In the genomic region with DNA sequence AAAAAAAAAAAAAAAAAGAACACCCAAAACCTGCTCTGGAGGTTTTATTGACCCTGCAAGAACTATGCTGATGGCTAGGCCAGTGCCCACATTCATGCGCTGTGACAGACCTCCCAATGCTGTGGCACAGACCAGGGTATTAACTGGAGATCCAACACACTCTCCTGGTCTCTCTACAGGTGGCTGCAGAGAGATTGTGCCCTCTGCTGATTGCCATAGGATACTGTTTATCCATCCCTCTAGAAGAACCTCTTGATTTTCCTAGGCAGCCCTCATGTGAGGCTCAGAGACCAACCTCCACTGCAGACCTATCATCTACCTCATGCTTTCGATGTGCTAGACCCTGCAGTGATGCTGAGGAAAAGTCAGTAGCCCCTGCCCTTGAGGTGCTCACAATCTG, we compare ENCODE assay signal across 1 cellular context.
TF ChIP-seq lines count a peak whose summit lies in the region.

No MANE protein-coding gene starts in this region.

TF ChIP-seq in H1, 55 proteins besides CTCF, POLR2A, EP300 and RAD21 (continued from another document):
- TF ChIP-seq, protein P1, sequence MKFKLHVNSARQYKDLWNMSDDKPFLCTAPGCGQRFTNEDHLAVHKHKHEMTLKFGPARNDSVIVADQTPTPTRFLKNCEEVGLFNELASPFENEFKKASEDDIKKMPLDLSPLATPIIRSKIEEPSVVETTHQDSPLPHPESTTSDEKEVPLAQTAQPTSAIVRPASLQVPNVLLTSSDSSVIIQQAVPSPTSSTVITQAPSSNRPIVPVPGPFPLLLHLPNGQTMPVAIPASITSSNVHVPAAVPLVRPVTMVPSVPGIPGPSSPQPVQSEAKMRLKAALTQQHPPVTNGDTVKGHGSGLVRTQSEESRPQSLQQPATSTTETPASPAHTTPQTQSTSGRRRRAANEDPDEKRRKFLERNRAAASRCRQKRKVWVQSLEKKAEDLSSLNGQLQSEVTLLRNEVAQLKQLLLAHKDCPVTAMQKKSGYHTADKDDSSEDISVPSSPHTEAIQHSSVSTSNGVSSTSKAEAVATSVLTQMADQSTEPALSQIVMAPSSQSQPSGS (IDR thresholded peaks at IDR 0.05; ENCODE audit: low read length) = no peak
- TF ChIP-seq SP4 (IDR thresholded peaks at IDR 0.05; ENCODE audit: low read length) (no peak), SP1 (IDR thresholded peaks at IDR 0.05; ENCODE audit: low read depth, low read length) (no peak), GABPA (IDR thresholded peaks at IDR 0.05; ENCODE audit: borderline replicate concordance, insufficient read depth, low read length) (no peak), BRCA1 (IDR thresholded peaks at IDR 0.05; ENCODE audit: low read depth, low read length) (no peak)
- TF ChIP-seq, protein P2, sequence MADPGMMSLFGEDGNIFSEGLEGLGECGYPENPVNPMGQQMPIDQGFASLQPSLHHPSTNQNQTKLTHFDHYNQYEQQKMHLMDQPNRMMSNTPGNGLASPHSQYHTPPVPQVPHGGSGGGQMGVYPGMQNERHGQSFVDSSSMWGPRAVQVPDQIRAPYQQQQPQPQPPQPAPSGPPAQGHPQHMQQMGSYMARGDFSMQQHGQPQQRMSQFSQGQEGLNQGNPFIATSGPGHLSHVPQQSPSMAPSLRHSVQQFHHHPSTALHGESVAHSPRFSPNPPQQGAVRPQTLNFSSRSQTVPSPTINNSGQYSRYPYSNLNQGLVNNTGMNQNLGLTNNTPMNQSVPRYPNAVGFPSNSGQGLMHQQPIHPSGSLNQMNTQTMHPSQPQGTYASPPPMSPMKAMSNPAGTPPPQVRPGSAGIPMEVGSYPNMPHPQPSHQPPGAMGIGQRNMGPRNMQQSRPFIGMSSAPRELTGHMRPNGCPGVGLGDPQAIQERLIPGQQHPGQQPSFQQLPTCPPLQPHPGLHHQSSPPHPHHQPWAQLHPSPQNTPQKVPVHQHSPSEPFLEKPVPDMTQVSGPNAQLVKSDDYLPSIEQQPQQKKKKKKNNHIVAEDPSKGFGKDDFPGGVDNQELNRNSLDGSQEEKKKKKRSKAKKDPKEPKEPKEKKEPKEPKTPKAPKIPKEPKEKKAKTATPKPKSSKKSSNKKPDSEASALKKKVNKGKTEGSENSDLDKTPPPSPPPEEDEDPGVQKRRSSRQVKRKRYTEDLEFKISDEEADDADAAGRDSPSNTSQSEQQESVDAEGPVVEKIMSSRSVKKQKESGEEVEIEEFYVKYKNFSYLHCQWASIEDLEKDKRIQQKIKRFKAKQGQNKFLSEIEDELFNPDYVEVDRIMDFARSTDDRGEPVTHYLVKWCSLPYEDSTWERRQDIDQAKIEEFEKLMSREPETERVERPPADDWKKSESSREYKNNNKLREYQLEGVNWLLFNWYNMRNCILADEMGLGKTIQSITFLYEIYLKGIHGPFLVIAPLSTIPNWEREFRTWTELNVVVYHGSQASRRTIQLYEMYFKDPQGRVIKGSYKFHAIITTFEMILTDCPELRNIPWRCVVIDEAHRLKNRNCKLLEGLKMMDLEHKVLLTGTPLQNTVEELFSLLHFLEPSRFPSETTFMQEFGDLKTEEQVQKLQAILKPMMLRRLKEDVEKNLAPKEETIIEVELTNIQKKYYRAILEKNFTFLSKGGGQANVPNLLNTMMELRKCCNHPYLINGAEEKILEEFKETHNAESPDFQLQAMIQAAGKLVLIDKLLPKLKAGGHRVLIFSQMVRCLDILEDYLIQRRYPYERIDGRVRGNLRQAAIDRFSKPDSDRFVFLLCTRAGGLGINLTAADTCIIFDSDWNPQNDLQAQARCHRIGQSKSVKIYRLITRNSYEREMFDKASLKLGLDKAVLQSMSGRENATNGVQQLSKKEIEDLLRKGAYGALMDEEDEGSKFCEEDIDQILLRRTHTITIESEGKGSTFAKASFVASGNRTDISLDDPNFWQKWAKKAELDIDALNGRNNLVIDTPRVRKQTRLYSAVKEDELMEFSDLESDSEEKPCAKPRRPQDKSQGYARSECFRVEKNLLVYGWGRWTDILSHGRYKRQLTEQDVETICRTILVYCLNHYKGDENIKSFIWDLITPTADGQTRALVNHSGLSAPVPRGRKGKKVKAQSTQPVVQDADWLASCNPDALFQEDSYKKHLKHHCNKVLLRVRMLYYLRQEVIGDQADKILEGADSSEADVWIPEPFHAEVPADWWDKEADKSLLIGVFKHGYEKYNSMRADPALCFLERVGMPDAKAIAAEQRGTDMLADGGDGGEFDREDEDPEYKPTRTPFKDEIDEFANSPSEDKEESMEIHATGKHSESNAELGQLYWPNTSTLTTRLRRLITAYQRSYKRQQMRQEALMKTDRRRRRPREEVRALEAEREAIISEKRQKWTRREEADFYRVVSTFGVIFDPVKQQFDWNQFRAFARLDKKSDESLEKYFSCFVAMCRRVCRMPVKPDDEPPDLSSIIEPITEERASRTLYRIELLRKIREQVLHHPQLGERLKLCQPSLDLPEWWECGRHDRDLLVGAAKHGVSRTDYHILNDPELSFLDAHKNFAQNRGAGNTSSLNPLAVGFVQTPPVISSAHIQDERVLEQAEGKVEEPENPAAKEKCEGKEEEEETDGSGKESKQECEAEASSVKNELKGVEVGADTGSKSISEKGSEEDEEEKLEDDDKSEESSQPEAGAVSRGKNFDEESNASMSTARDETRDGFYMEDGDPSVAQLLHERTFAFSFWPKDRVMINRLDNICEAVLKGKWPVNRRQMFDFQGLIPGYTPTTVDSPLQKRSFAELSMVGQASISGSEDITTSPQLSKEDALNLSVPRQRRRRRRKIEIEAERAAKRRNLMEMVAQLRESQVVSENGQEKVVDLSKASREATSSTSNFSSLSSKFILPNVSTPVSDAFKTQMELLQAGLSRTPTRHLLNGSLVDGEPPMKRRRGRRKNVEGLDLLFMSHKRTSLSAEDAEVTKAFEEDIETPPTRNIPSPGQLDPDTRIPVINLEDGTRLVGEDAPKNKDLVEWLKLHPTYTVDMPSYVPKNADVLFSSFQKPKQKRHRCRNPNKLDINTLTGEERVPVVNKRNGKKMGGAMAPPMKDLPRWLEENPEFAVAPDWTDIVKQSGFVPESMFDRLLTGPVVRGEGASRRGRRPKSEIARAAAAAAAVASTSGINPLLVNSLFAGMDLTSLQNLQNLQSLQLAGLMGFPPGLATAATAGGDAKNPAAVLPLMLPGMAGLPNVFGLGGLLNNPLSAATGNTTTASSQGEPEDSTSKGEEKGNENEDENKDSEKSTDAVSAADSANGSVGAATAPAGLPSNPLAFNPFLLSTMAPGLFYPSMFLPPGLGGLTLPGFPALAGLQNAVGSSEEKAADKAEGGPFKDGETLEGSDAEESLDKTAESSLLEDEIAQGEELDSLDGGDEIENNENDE (IDR thresholded peaks at IDR 0.05; ENCODE audit: insufficient replicate concordance, low read length) = no peak
